ENCODE assay signal across 31 cellular contexts in the genomic region with DNA sequence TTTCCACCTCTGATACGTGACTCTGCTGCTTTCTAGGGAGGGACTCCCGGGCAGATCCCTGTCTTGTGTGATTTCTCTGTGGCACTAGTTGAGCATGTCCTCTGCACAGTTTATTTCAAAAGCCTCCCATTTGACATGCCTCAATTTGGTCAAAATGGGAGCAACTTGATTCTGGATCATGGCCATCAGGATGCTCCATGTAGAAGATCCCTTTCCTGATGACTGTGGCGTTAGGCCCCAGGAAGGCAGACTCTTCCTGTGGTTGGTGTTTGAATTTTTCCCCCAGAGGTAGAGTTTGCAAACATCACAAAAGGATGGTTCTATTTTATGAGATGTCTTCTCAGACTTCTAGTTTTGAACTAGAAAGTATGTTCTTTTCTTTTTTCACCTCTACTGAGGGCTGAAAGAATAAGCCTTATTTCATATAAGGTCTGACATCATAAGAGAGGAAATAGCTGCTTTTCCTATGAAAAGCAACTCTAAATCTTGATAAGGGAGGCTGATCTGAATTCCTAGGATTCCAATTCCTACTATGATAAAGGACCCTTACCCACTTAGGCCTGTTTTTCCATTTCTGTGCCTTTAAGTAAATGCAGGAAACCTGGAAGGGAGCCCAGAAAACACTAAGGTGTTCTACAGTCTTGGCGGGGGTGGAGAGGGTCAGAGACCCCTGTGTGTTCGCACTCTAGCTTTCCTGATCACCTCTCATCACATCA.
"Had no signal": no experiment of that assay in that cellular context is flagged by ENCODE, and none has a peak within 500 bp of the region (broad histone marks: within the 10 kb centered on the region; RNA-seq: fewer than 3 reads in every experiment).

No MANE protein-coding gene starts in this region.

- H3K4me3 Mint-ChIP-seq: activated B cell treated with CpG ODN at 0.5 μM for 24 hours; activated CD8-positive, alpha-beta T cell treated with anti-CD3 and anti-CD28 coated beads for 36 hours; activated naive CD4-positive, alpha-beta T cell treated with anti-CD3 and anti-CD28 coated beads for 36 hours; activated naive CD4-positive, alpha-beta T cell treated with anti-CD3 and anti-CD28 coated beads, Interleukin-2, amount 50 U/mL, for 24 hours; activated naive CD8-positive, alpha-beta T cell treated with anti-CD3 and anti-CD28 coated beads for 36 hours; activated naive CD8-positive, alpha-beta T cell treated with anti-CD3 and anti-CD28 coated beads, Interleukin-2, amount 50 U/mL, for 24 hours; activated T-helper 1 cell treated with anti-CD3 and anti-CD28 coated beads, Interleukin-12 subunit alpha, Interleukin-12 subunit beta, Interleukin-2, Interleukin-4 antibody, amounts not matched to agents 30 ng/mL and 10 ng/mL and 1 ng/mL, durations not matched to agents 14 hours and 24 hours and 36 hours; brain; T-helper 17 cell; T-helper 2 cell treated with Interferon-gamma antibody and Interleukin-4, amounts not matched to agents 5 μg/mL and 100 μg/mL, for 36 hours had no signal

- ATAC-seq: activated CD4-positive, CD25-positive, alpha-beta regulatory T cell treated with anti-CD3 and anti-CD28 coated beads, Interleukin-2, amount 50 U/mL, for 24 hours; activated CD8-positive, alpha-beta T cell treated with anti-CD3 and anti-CD28 coated beads for 36 hours; esophagus mucosa; heart right ventricle; T-helper 17 cell had no signal

- H3K36me3 Mint-ChIP-seq: activated naive CD4-positive, alpha-beta T cell treated with anti-CD3 and anti-CD28 coated beads, Interleukin-2, amount 50 U/mL, for 24 hours; activated naive CD8-positive, alpha-beta T cell treated with anti-CD3 and anti-CD28 coated beads for 36 hours; brain had no signal

- DNase-seq: activated B cell treated with CpG ODN at 0.5 μM for 24 hours; activated CD4-positive, alpha-beta T cell treated with anti-CD3 and anti-CD28 coated beads for 48 hours; activated CD4-positive, alpha-beta T cell treated with anti-CD3 and anti-CD28 coated beads, Interleukin-2, amount 50 U/mL, for 1 hour; activated CD4-positive, alpha-beta T cell treated with anti-CD3 and anti-CD28 coated beads, Interleukin-2, amount 50 U/mL, for 48 hours; activated CD8-positive, alpha-beta memory T cell treated with anti-CD3 and anti-CD28 coated beads for 24 hours; activated CD8-positive, alpha-beta T cell treated with anti-CD3 and anti-CD28 coated beads for 36 hours; activated effector memory CD4-positive, alpha-beta T cell treated with anti-CD3 and anti-CD28 coated beads, Interleukin-2, amount 50 U/mL, for 16 hours; activated naive CD4-positive, alpha-beta T cell treated with anti-CD3 and anti-CD28 coated beads for 36 hours; activated naive CD8-positive, alpha-beta T cell treated with anti-CD3 and anti-CD28 coated beads for 36 hours; activated naive CD8-positive, alpha-beta T cell treated with anti-CD3 and anti-CD28 coated beads, Interleukin-2, amount 50 U/mL, for 24 hours; activated T-cell treated with anti-CD3 and anti-CD28 coated beads, Interleukin-2, amount 50 U/mL, for 48 hours; adrenal gland; amygdala; aorta; central memory CD4-positive, alpha-beta T cell; cerebellar nuclear complex; colonic mucosa; dorsolateral prefrontal cortex; foreskin fibroblast; heart right ventricle; T-helper 1 cell; T-helper 17 cell; T1000; WERI-Rb-1 had no signal

- H3K27me3 Mint-ChIP-seq: activated B cell treated with CpG ODN at 0.5 μM for 24 hours; activated naive CD4-positive, alpha-beta T cell treated with anti-CD3 and anti-CD28 coated beads, Interleukin-2, amount 50 U/mL, for 24 hours; activated naive CD8-positive, alpha-beta T cell treated with anti-CD3 and anti-CD28 coated beads for 36 hours; activated naive CD8-positive, alpha-beta T cell treated with anti-CD3 and anti-CD28 coated beads, Interleukin-2, amount 50 U/mL, for 24 hours had no signal

- H3K9me3 Mint-ChIP-seq: activated B cell treated with CpG ODN at 0.5 μM for 24 hours; activated CD8-positive, alpha-beta T cell treated with anti-CD3 and anti-CD28 coated beads for 36 hours; activated naive CD4-positive, alpha-beta T cell treated with anti-CD3 and anti-CD28 coated beads for 36 hours; activated naive CD4-positive, alpha-beta T cell treated with anti-CD3 and anti-CD28 coated beads, Interleukin-2, amount 50 U/mL, for 24 hours; activated naive CD8-positive, alpha-beta T cell treated with anti-CD3 and anti-CD28 coated beads for 36 hours; activated naive CD8-positive, alpha-beta T cell treated with anti-CD3 and anti-CD28 coated beads, Interleukin-2, amount 50 U/mL, for 24 hours; activated T-helper 1 cell treated with anti-CD3 and anti-CD28 coated beads, Interleukin-12 subunit alpha, Interleukin-12 subunit beta, Interleukin-2, Interleukin-4 antibody, amounts not matched to agents 30 ng/mL and 10 ng/mL and 1 ng/mL, durations not matched to agents 14 hours and 24 hours and 36 hours; activated T-helper 2 cell treated with anti-CD3 and anti-CD28 coated beads, Interferon-gamma antibody, Interleukin-2, Interleukin-4, amounts not matched to agents 10 μg/mL and 5 μg/mL and 100 μg/mL, durations not matched to agents 14 hours and 24 hours and 36 hours; brain; T-helper 2 cell treated with Interferon-gamma antibody and Interleukin-4, amounts not matched to agents 5 μg/mL and 100 μg/mL, for 36 hours had no signal

- H3K4me1 Mint-ChIP-seq: activated naive CD4-positive, alpha-beta T cell treated with anti-CD3 and anti-CD28 coated beads, Interleukin-2, amount 50 U/mL, for 24 hours; activated naive CD8-positive, alpha-beta T cell treated with anti-CD3 and anti-CD28 coated beads for 36 hours; brain; T-helper 17 cell had no signal
